In genomic region chr3:184811999-184812844, GRCh38 we compare ENCODE assay signal across 8 cellular contexts. TPM values are rescaled to one million over a fixed set of nuclear protein-coding genes. Genes with fewer than 3 reads are reported as not detected.
DNase-seq lines count a peak whose midpoint lies in the region; ATAC-seq and TF ChIP-seq lines count a peak whose summit lies in the region.

Gene VPS8, plus strand, starts transcription at chr3:184812166. Its CDS starts 12,467 bp downstream, at chr3:184824633.

- ATAC-seq in HG02798 (IDR thresholded peaks at IDR 0.05; ENCODE audit: poor library complexity, unreplicated experiment) (peak; percentile 94), heart left ventricle (peak; percentile 92 to 94 (median 93)), upper lobe of left lung (ENCODE audit: low FRiP score in 2 of 2) (peak; percentile 98 to 99)

- intact Hi-C loops in heart left ventricle (cut with DNase I): no loop called here
- intact Hi-C loops in posterior cingulate gyrus (cut with DNase I): no loop called here

- no peaks in the 10 kb centered on the region for H3K36me3 ChIP-seq in adipocyte (ENCODE audit: control insufficient read depth, insufficient read depth, low read length, severe bottlenecking)
- H3K36me3 ChIP-seq in heart left ventricle: peaks cover 0 to 13% (median 0%) of the 10 kb centered on the region in 9 donors
- no peaks in the 10 kb centered on the region for H3K36me3 ChIP-seq in upper lobe of left lung

- H3K27ac ChIP-seq in heart left ventricle: peak within 1 kb of the TSS in 11 of 12 donors; percentile 71 to 91 (median 78)
- peak within 1 kb of the TSS; percentile 82 to 89 (median 86) for H3K27ac ChIP-seq in upper lobe of left lung

- TF ChIP-seq POLR2A in heart left ventricle (IDR thresholded peaks at IDR 0.05): peak in 1 of 2 donors; percentile 89
- peak in 3 of 4 donors; percentile 60 to 94 (median 75) for TF ChIP-seq POLR2A in upper lobe of left lung (IDR thresholded peaks at IDR 0.05)

- H3K4me1 ChIP-seq in adipocyte (ENCODE audit: control insufficient read depth, insufficient read depth, low read length) (peaks cover 4% of the 10 kb centered on the region), heart left ventricle (peaks cover 0 to 49% (median 32%) of the 10 kb centered on the region in 12 donors), upper lobe of left lung (peaks cover 13 to 28% (median 16%) of the 10 kb centered on the region in 4 donors)

- no peak for TF ChIP-seq EP300 in upper lobe of left lung (IDR thresholded peaks at IDR 0.05)

- peak within 1 kb of the TSS; percentile 92 for H3K9ac ChIP-seq in adipocyte (ENCODE audit: low read length)

- TF ChIP-seq CTCF in GM12875 (IDR thresholded peaks at IDR 0.05; ENCODE audit: borderline replicate concordance, insufficient read depth, low read depth, low read length) (peak; percentile 48), heart left ventricle (IDR thresholded peaks at IDR 0.05) (peak; percentile 50 to 85 (median 69)), upper lobe of left lung (IDR thresholded peaks at IDR 0.05) (peak; percentile 54 to 86 (median 75))

- 0 to 2% (median 1%) methylated on average over 35 to 62 of the region's 62 CpGs for WGBS in heart left ventricle, 4 donors
- 0% methylated on average over 36 to 61 of the region's 62 CpGs for WGBS in upper lobe of left lung, 2 donors

- H3K27me3 ChIP-seq in adipocyte (replicated peaks; ENCODE audit: control insufficient read depth, insufficient read depth, low read length): no peaks in the 10 kb centered on the region
- H3K27me3 ChIP-seq in heart left ventricle: no peaks in the 10 kb centered on the region
- H3K27me3 ChIP-seq in upper lobe of left lung: no peaks in the 10 kb centered on the region

- H3K9me3 ChIP-seq in adipocyte (ENCODE audit: control insufficient read depth, low read length): no peaks in the 10 kb centered on the region
- H3K9me3 ChIP-seq in heart left ventricle: no peaks in the 10 kb centered on the region
- H3K9me3 ChIP-seq in upper lobe of left lung: no peaks in the 10 kb centered on the region

- DNase-seq in NCI-H1417 treated with DMSO at 0.1 percent for 48 hours (lab: John Stamatoyannopoulos, UW): peak; percentile 95
- peak; percentile 96 for DNase-seq in SW480 (ENCODE audit: low spot score)
- peak; percentile 99 for DNase-seq in adipocyte (ENCODE audit: low read depth)
- peak; percentile 96 to 98 (median 97) for DNase-seq in heart left ventricle
- peak; percentile 93 to 99 (median 96) for DNase-seq in posterior cingulate gyrus
- peak; percentile 96 to 98 for DNase-seq in upper lobe of left lung

- peak within 1 kb of the TSS; percentile 83 for H3K4me3 ChIP-seq in GM12875 (ENCODE audit: low read depth, low read length)
- peak within 1 kb of the TSS; percentile 97 for H3K4me3 ChIP-seq in adipocyte (ENCODE audit: low read length)
- H3K4me3 ChIP-seq in heart left ventricle: peak within 1 kb of the TSS; percentile 64 to 96 (median 80)
- H3K4me3 ChIP-seq in upper lobe of left lung: peak within 1 kb of the TSS; percentile 76 to 95 (median 82)

RNA-seq across cellular contexts. Expression of gene VPS8, which starts in this region (rescaled TPM):
- total RNA-seq in heart left ventricle (100 to 1,000 TPM in 2 of 9 donors, 10 to 100 TPM in 7; 46.0 to 122 (median 75.3) TPM), upper lobe of left lung (100 to 1,000 TPM in 2 of 6 donors, 10 to 100 TPM in 4; 50.9 to 147 (median 61.5) TPM)
- polyA plus RNA-seq in heart left ventricle: 10 to 100 TPM; 15.7 TPM

Comparison
In these comparisons a context has a peak if more than half of its experiments do, and no peak if none do; other contexts are left out.
1. Peak in every context shown above with its lines: DNase-seq, ATAC-seq, H3K4me3 ChIP-seq and H3K27ac ChIP-seq.